ENCODE assay signal across 10 cellular contexts in the genomic region with DNA sequence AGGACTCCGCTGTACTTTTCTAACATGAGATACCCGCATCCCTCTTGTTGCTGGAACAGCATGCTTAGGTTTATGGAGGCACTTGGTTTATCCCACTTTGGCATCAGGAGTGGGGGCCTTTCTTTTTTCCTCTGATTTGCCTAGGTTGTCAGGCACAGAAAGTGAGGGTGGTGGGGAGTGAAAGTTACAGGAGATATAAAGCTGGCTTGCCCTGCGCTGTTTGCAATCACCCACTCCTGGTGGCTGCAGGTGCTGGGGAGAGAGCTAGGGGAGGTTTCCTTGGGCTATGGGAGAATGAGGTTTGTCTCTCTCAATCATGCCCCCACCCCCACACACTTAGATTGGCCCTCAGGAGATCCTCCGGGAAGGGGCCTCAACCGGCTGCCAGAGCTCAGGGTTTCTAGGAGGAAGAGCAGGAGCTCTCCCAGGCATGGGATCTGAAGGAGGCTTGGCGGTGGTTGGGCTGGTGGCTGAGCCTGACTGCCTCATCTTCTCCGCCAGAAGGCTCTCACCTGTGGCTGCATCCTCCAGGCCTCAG. TPM values are rescaled to one million over a fixed set of nuclear protein-coding genes. Genes with fewer than 3 reads are reported as not detected.
DNase-seq lines count a peak whose midpoint lies in the region; ATAC-seq, FAIRE-seq and TF ChIP-seq lines count a peak whose summit lies in the region.
"Had no signal": no experiment of that assay in that cellular context is flagged by ENCODE, and none has a peak within 500 bp of the region (broad histone marks: within the 10 kb centered on the region; RNA-seq: fewer than 3 reads in every experiment).

No MANE protein-coding gene starts in this region.

- no peak for TF ChIP-seq POLR2A in HepG2 (IDR thresholded peaks at IDR 0.05; ENCODE audit: insufficient read depth in 1 of 2, low read depth in 2 of 2, low read length in 2 of 2)
- no peak for TF ChIP-seq POLR2A in right lobe of liver (IDR thresholded peaks at IDR 0.05)
- no peak for TF ChIP-seq POLR2A in esophagus muscularis mucosa (IDR thresholded peaks at IDR 0.05; ENCODE audit: low read depth)

- WGBS in HepG2 (ENCODE audit: low lambda C conversion rate), result 54% methylated on average over 4 of the region's 7 CpGs
- WGBS in right lobe of liver (ENCODE audit: insufficient coverage, low coverage, low lambda C conversion rate, missing lambda C conversion rate), result 65% methylated on average over 4 of the region's 7 CpGs
- 69% methylated on average over 7 of the region's 7 CpGs for WGBS in esophagus muscularis mucosa

- H3K36me3 ChIP-seq in HepG2 (replicated peaks in 1 of 2; ENCODE audit: control insufficient read depth in 1 of 2, insufficient read depth in 2 of 2, low read length in 2 of 2) (no peaks in the 10 kb centered on the region), right lobe of liver (no peaks in the 10 kb centered on the region), esophagus muscularis mucosa (no peaks in the 10 kb centered on the region)

- POLR2A ChIA-PET in HepG2 (lab: Yijun Ruan, JAX), result interaction anchor here (1.4 kb wide), 1 partner anchor 10 kb away, joined by 6 read pairs; no protein-coding TSS in a partner anchor

- H3K4me1 Mint-ChIP-seq in nephron, result peaks cover 45% of the 10 kb centered on the region

- no peak for TF ChIP-seq CTCF in HepG2 (CRISPR knock-in tag; IDR thresholded peaks at IDR 0.05)
- TF ChIP-seq CTCF in right lobe of liver (IDR thresholded peaks at IDR 0.05), result no peak
- TF ChIP-seq CTCF in esophagus muscularis mucosa (IDR thresholded peaks at IDR 0.05), result no peak
- no peak for TF ChIP-seq CTCF in nephron (IDR thresholded peaks at IDR 0.05; ENCODE audit: unreplicated experiment in 3 of 3)

- CTCF ChIA-PET in HepG2 (lab: Yijun Ruan, JAX; ENCODE audit: low intra/inter-chr PET ratio, low total read pairs), result no interaction called here

- FAIRE-seq in HepG2 (lab: Jason Lieb, UNC), result no peak

- no peak overlapping the region for H3K27ac ChIP-seq in HepG2 (ENCODE audit: extremely low read length, insufficient read depth, low read length)
- no peak overlapping the region for H3K27ac ChIP-seq in right lobe of liver
- H3K27ac ChIP-seq in esophagus muscularis mucosa (replicated peaks in 1 of 4), result no peak overlapping the region

- BruUV-seq in HepG2 (replicated peaks; lab: Mats Ljungman, UMichigan), result no TSS peak

- H3K4me3 ChIP-seq in HepG2 (replicated peaks in 1 of 3; ENCODE audit: insufficient read depth in 1 of 3, low read depth in 2 of 3, low read length in 3 of 3), result no peak overlapping the region
- no peak overlapping the region for H3K4me3 ChIP-seq in right lobe of liver
- H3K4me3 ChIP-seq in esophagus muscularis mucosa, result peak overlapping the region; percentile 60 to 78 (median 64)

- no peaks in the 10 kb centered on the region for H4K20me1 ChIP-seq in HepG2 (ENCODE audit: insufficient read depth, low read length)

- no peaks in the 10 kb centered on the region for H3K79me2 ChIP-seq in HepG2 (ENCODE audit: insufficient read depth, low read length)

- TF ChIP-seq EP300 in HepG2 (IDR thresholded peaks at IDR 0.05; ENCODE audit: low read depth in 2 of 2, low read length in 2 of 2) (no peak), HepG2 (CRISPR knock-in tag; IDR thresholded peaks at IDR 0.05; ENCODE audit: borderline replicate concordance) (no peak), esophagus muscularis mucosa (IDR thresholded peaks at IDR 0.05) (no peak)

- H3K4me3 Mint-ChIP-seq in nephron, result peak overlapping the region; percentile 82 to 92 (median 91)
- H3K4me3 Mint-ChIP-seq: stimulated activated effector memory CD8-positive, alpha-beta T cell treated with anti-CD3 and anti-CD28 coated beads, Interleukin-12 subunit alpha, Interleukin-12 subunit beta, amount 100 ng/mL, for 72 hours had no signal

- H3K27me3 Mint-ChIP-seq in nephron (ENCODE audit: low read depth), result peaks cover 64% of the 10 kb centered on the region

- in situ Hi-C loops in HepG2 (cut with HindIII; ENCODE audit: extremely low pct_ligation_motif_present, low pct_unique_long_range_greater_than_20kb), result no loop called here

- H3K9ac ChIP-seq in HepG2 (ENCODE audit: insufficient read depth, low read depth, low read length), result no peak overlapping the region

- no peak overlapping the region for H2AFZ ChIP-seq in HepG2 (ENCODE audit: low read length)

- DNase-seq in HepG2 (ENCODE audit: low spot score) (no peak), right lobe of liver (no peak), esophagus muscularis mucosa (ENCODE audit: extremely low spot score) (no peak), NCI-H1417 treated with DMSO at 0.1 percent for 48 hours (lab: John Stamatoyannopoulos, UW) (no peak)
- DNase-seq in stimulated activated CD4-positive, alpha-beta T cell treated with anti-CD3 and anti-CD28 coated beads, Interleukin-15, amount 100 ng/mL, for 24 hours, result no peak
- DNase-seq: activated T-cell treated with anti-CD3 and anti-CD28 coated beads, Interleukin-2, amount 50 U/mL, for 24 hours had no signal

- no peaks in the 10 kb centered on the region for H3K9me3 Mint-ChIP-seq in nephron
- H3K9me3 Mint-ChIP-seq: activated T-cell treated with anti-CD3 and anti-CD28 coated beads, Interleukin-2, amount 50 U/mL, for 24 hours; stimulated activated effector memory CD8-positive, alpha-beta T cell treated with anti-CD3 and anti-CD28 coated beads, Interleukin-12 subunit alpha, Interleukin-12 subunit beta, amount 100 ng/mL, for 72 hours had no signal

- H3K4me1 ChIP-seq in HepG2 (ENCODE audit: insufficient read depth, low read length) (peaks cover 15% of the 10 kb centered on the region), right lobe of liver (no peaks in the 10 kb centered on the region), esophagus muscularis mucosa (peaks cover 0 to 30% (median 25%) of the 10 kb centered on the region in 4 donors)

- intact Hi-C loops in HepG2 (cut with micrococcal nuclease; ENCODE audit: unreplicated experiment), result no loop called here
- intact Hi-C loops in right lobe of liver (cut with DNase I), result no loop called here
- intact Hi-C loops in esophagus muscularis mucosa (cut with DNase I), result no loop called here

- ATAC-seq in HepG2 (no peak), right lobe of liver (no peak), GM18502 (IDR thresholded peaks at IDR 0.05; ENCODE audit: poor library complexity, unreplicated experiment) (no peak), GM19463 (IDR thresholded peaks at IDR 0.05; ENCODE audit: unreplicated experiment) (no peak)
- ATAC-seq: stimulated activated effector memory CD8-positive, alpha-beta T cell treated with anti-CD3 and anti-CD28 coated beads, Interleukin-12 subunit alpha, Interleukin-12 subunit beta, amount 100 ng/mL, for 72 hours had no signal

- no peak for TF ChIP-seq RAD21 in HepG2 (CRISPR knock-in tag; IDR thresholded peaks at IDR 0.05)

- no peaks in the 10 kb centered on the region for H3K9me3 ChIP-seq in HepG2 (ENCODE audit: low read length)
- H3K9me3 ChIP-seq in right lobe of liver, result no peaks in the 10 kb centered on the region
- H3K9me3 ChIP-seq in esophagus muscularis mucosa, result no peaks in the 10 kb centered on the region

- peaks cover 10 to 45% of the 10 kb centered on the region in 2 experiments for H3K27me3 ChIP-seq in HepG2 (ENCODE audit: control insufficient read depth in 1 of 2, insufficient read depth in 2 of 2, low read length in 2 of 2)
- no peaks in the 10 kb centered on the region for H3K27me3 ChIP-seq in right lobe of liver
- H3K27me3 ChIP-seq in esophagus muscularis mucosa, result peaks cover 0 to 57% (median 3%) of the 10 kb centered on the region in 4 donors

- no peaks in the 10 kb centered on the region for H3K36me3 Mint-ChIP-seq in nephron (ENCODE audit: low read depth)
- H3K36me3 Mint-ChIP-seq: stimulated activated effector memory CD8-positive, alpha-beta T cell treated with anti-CD3 and anti-CD28 coated beads, Interleukin-12 subunit alpha, Interleukin-12 subunit beta, amount 100 ng/mL, for 72 hours had no signal

- peak overlapping the region; percentile 69 for H3K4me2 ChIP-seq in HepG2 (ENCODE audit: low read depth, low read length)

- peak overlapping the region in 1 of 3 experiments; percentile 62 for H3K27ac Mint-ChIP-seq in nephron
- H3K27ac Mint-ChIP-seq: activated T-cell treated with anti-CD3 and anti-CD28 coated beads, Interleukin-2, amount 50 U/mL, for 24 hours; stimulated activated effector memory CD8-positive, alpha-beta T cell treated with anti-CD3 and anti-CD28 coated beads, Interleukin-12 subunit alpha, Interleukin-12 subunit beta, amount 100 ng/mL, for 72 hours had no signal

RNA-seq across cellular contexts. Expression of a gene that starts 1.4 kb away (rescaled TPM):
- total RNA-seq in HepG2 (2016; rRNA removed; fragmentation: Illumina TruSeq; extraction: Trizol), result 2.2 and 2.7 TPM in 2 replicates
- total RNA-seq in HepG2 (2016; cell fraction: cytosol; rRNA removed; fragmentation: Illumina TruSeq; extraction: Trizol; ENCODE audit: low read depth), result 1.3 and 1.5 TPM in 2 replicates
- 2.3 and 2.6 TPM in 2 replicates for total RNA-seq in HepG2 (2016; cell fraction: insoluble cytoplasmic fraction; rRNA removed; fragmentation: Illumina TruSeq; extraction: Trizol)
- 3.8 TPM in 2 replicates for total RNA-seq in HepG2 (2016; cell fraction: membrane; rRNA removed; fragmentation: Illumina TruSeq; extraction: Trizol)
- total RNA-seq in HepG2 (2016; cell fraction: nucleus; rRNA removed; fragmentation: Illumina TruSeq; extraction: Trizol), result 1.4 and 1.6 TPM in 2 replicates
- 0.24 and 0.50 TPM in 2 replicates for polyA plus RNA-seq in HepG2 (2011; rRNA removed)
- polyA plus RNA-seq in HepG2 (2011; cell fraction: cytosol; rRNA removed), result 0.60 and 0.71 TPM in 2 replicates
- 0.48 and 0.57 TPM in 2 replicates for polyA plus RNA-seq in HepG2 (2011; cell fraction: nucleus; rRNA removed)
- polyA plus RNA-seq in HepG2 (2012), result 0.43 and 0.65 TPM in 2 replicates
- 1.2 and 1.5 TPM in 2 replicates for polyA plus RNA-seq in HepG2 (2016; cell fraction: cytosol; fragmentation: Illumina TruSeq; extraction: Trizol; ENCODE audit: low read depth)
- 2.5 and 3.8 TPM in 2 replicates for polyA plus RNA-seq in HepG2 (2016; cell fraction: insoluble cytoplasmic fraction; fragmentation: Illumina TruSeq; extraction: Trizol; ENCODE audit: low read depth)
- polyA plus RNA-seq in HepG2 (2016; cell fraction: membrane; fragmentation: Illumina TruSeq; extraction: Trizol; ENCODE audit: low read depth), result 2.6 and 3.4 TPM in 2 replicates
- polyA plus RNA-seq in HepG2 (2016; cell fraction: nucleus; fragmentation: Illumina TruSeq; extraction: Trizol; ENCODE audit: insufficient read depth, low read depth), result 2.0 and 2.1 TPM in 2 replicates
- 1.2 TPM in 1 of 2 replicates, not detected in the other for polyA minus RNA-seq in HepG2 (2011; rRNA and poly(A)+ RNA removed; ENCODE audit: low replicate concordance)
- 0.69 and 0.70 TPM in 2 replicates for polyA minus RNA-seq in HepG2 (2011; cell fraction: cytosol; rRNA and poly(A)+ RNA removed)
- 0.12 and 0.13 TPM in 2 replicates for polyA minus RNA-seq in HepG2 (2011; cell fraction: nucleus; rRNA and poly(A)+ RNA removed)
- 1 to 10 TPM; 1.3 to 4.6 (median 1.6) TPM for total RNA-seq in right lobe of liver
- total RNA-seq in esophagus muscularis mucosa, result 1 to 10 TPM; 1.7 to 6.8 (median 3.5) TPM

Comparison
In these comparisons a context has a peak if more than half of its experiments do, and no peak if none do; other contexts are left out.
1. H3K4me3 ChIP-seq: peak in esophagus muscularis mucosa (4 of 4); none in HepG2 (0 of 3) and right lobe of liver (0 of 3).